Comparison of ENCODE assay signal across 18 cellular contexts in the genomic region with DNA sequence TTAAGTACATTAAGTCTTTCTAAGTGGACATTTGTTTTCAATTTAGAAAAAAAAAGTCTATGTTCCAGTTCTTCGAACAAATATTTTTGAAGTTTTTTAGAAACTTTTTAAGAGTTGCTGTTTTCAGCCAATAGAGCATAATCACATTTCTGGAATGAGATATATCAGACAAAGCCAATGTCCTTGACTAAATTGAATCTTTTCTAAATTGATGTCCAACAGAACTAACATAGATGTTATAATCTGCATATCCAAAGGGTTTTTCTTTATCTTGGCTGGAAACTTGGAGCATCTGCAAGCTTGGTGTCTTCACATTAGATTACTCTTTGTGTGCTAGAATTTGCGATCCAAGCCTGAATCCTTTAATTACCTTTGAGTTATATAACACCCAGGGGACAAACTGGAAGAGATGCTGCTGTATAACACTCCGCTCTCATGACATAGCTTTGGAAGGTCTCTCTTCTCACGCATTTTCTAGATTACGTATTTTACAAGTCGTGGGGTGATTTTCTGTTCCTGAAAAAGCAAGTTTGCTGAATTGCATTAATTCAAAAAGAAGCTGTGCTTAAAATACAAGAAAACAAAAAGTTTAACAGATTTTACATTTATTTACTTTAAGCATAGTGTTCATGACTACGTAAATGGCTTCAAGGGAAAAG.
DNase-seq lines count a peak whose midpoint lies in the region; ATAC-seq, FAIRE-seq and TF ChIP-seq lines count a peak whose summit lies in the region.
"Had no signal": no experiment of that assay in that cellular context is flagged by ENCODE, and none has a peak within 500 bp of the region (broad histone marks: within the 10 kb centered on the region; RNA-seq: fewer than 3 reads in every experiment).

No MANE protein-coding gene starts in this region.

- no peak overlapping the region for H2AFZ ChIP-seq in K562 (ENCODE audit: low read depth, low read length)
- H2AFZ ChIP-seq in mesenchymal stem cell (ENCODE audit: low read depth, low read length), result no peak overlapping the region

- TF ChIP-seq CTCF in heart left ventricle (IDR thresholded peaks at IDR 0.05), result no peak
- no peak for TF ChIP-seq CTCF in K562 (IDR thresholded peaks at IDR 0.05 in 2 of 3, conservative IDR thresholded peaks at IDR 0.05 in 1 of 3; ENCODE audit: insufficient read depth in 2 of 3, low read depth in 1 of 3, low read length in 3 of 3)

- no peak overlapping the region for H2BK120ac ChIP-seq in mesenchymal stem cell (ENCODE audit: low read depth, low read length)

- no peak for FAIRE-seq in K562 (lab: Jason Lieb, UNC)
- FAIRE-seq in H54 (lab: Jason Lieb, UNC), result no peak

- H3K4ac ChIP-seq in mesenchymal stem cell (ENCODE audit: low read depth in 1 of 2, low read length in 2 of 2), result no peak overlapping the region

- H3K27ac Mint-ChIP-seq in immature natural killer cell, result no peak overlapping the region
- H3K27ac Mint-ChIP-seq: activated naive CD4-positive, alpha-beta T cell treated with anti-CD3 and anti-CD28 coated beads for 36 hours; memory B cell; naive B cell; type B pancreatic cell had no signal

- H3K14ac ChIP-seq in mesenchymal stem cell (ENCODE audit: low read length in 2 of 2), result no peak overlapping the region

- no peak for TF ChIP-seq EP300 in K562 (IDR thresholded peaks at IDR 0.05; ENCODE audit: low read length)

- H3K9me3 ChIP-seq in heart left ventricle (no peaks in the 10 kb centered on the region), K562 (replicated peaks; ENCODE audit: control insufficient read depth, insufficient read depth, low read depth, low read length) (no peaks in the 10 kb centered on the region), mesenchymal stem cell (ENCODE audit: control insufficient read depth, low read length) (peaks cover under 1% of the 10 kb centered on the region)
- H3K9me3 ChIP-seq: gastrocnemius medialis, stomach had no signal

- no peaks in the 10 kb centered on the region for H3K4me1 Mint-ChIP-seq in immature natural killer cell

- no peaks in the 10 kb centered on the region for H4K20me1 ChIP-seq in K562 (replicated peaks; ENCODE audit: control insufficient read depth, insufficient read depth, low read length)

- no peaks in the 10 kb centered on the region for H3K79me2 ChIP-seq in K562 (ENCODE audit: control insufficient read depth, insufficient read depth, low read length)

- H3K36me3 Mint-ChIP-seq in immature natural killer cell, result peaks cover 0 to 6% (median 4%) of the 10 kb centered on the region in 3 donors
- H3K36me3 Mint-ChIP-seq: type B pancreatic cell had no signal

- no peak overlapping the region for H2BK5ac ChIP-seq in mesenchymal stem cell (ENCODE audit: low read depth, low read length, poor library complexity, severe bottlenecking)

- no peak overlapping the region for H2AK5ac ChIP-seq in mesenchymal stem cell (ENCODE audit: low read length, severe bottlenecking)

- H3K27me3 ChIP-seq in heart left ventricle (no peaks in the 10 kb centered on the region), K562 (ENCODE audit: control insufficient read depth in 2 of 2, insufficient read depth in 2 of 2, low read length in 2 of 2) (no peaks in the 10 kb centered on the region), mesenchymal stem cell (ENCODE audit: control insufficient read depth in 1 of 2, insufficient read depth in 1 of 2, low read length in 2 of 2) (no peaks in the 10 kb centered on the region)
- H3K27me3 ChIP-seq: gastrocnemius medialis, MG63, stomach had no signal

- peaks cover 0 to 5% (median 0%) of the 10 kb centered on the region in 12 donors for H3K4me1 ChIP-seq in heart left ventricle
- H3K4me1 ChIP-seq in K562 (replicated peaks in 1 of 2; ENCODE audit: control insufficient read depth in 2 of 2, insufficient read depth in 2 of 2, low read length in 2 of 2), result no peaks in the 10 kb centered on the region
- peaks cover 4% of the 10 kb centered on the region for H3K4me1 ChIP-seq in mesenchymal stem cell (ENCODE audit: control insufficient read depth, insufficient read depth, low read depth, low read length)

- BruUV-seq in K562 (replicated peaks; lab: Mats Ljungman, UMichigan), result no TSS peak

- H3K4me2 ChIP-seq in K562 (ENCODE audit: insufficient read depth, low read length) (no peak overlapping the region), mesenchymal stem cell (ENCODE audit: low read length, poor library complexity, severe bottlenecking) (no peak overlapping the region)

- peak overlapping the region in 3 of 12 donors; percentile 35 to 60 (median 49) for H3K27ac ChIP-seq in heart left ventricle
- no peak overlapping the region for H3K27ac ChIP-seq in K562 (ENCODE audit: extremely low read depth, low read depth, low read length)
- no peak overlapping the region for H3K27ac ChIP-seq in mesenchymal stem cell (ENCODE audit: low read length, poor library complexity, severe bottlenecking)
- H3K27ac ChIP-seq: epithelial cell of prostate, gastrocnemius medialis had no signal

- H3K9me3 Mint-ChIP-seq in immature natural killer cell, result no peaks in the 10 kb centered on the region
- H3K9me3 Mint-ChIP-seq: activated naive CD4-positive, alpha-beta T cell treated with anti-CD3 and anti-CD28 coated beads for 36 hours; activated T-cell treated with anti-CD3 and anti-CD28 coated beads, Interleukin-2, amount 50 U/mL, for 4 hours; central memory CD8-positive, alpha-beta T cell; memory B cell; naive B cell; type B pancreatic cell had no signal

- POLR2A ChIA-PET in K562 (lab: Yijun Ruan, JAX), result interaction anchor here (0.7 to 1.1 kb wide), 3 partner anchors 23 to 438 kb away, joined by 3 to 4 read pairs (median 3); partner anchors contain the start of gene LTV1

- H3K9me1 ChIP-seq in K562 (ENCODE audit: control insufficient read depth, insufficient read depth, low read length), result no peaks in the 10 kb centered on the region

- no peak overlapping the region for H3K4me3 Mint-ChIP-seq in immature natural killer cell
- H3K4me3 Mint-ChIP-seq: activated naive CD4-positive, alpha-beta T cell treated with anti-CD3 and anti-CD28 coated beads for 36 hours; activated T-cell treated with anti-CD3 and anti-CD28 coated beads, Interleukin-2, amount 50 U/mL, for 4 hours; central memory CD8-positive, alpha-beta T cell; memory B cell; naive B cell; type B pancreatic cell had no signal

- no peak overlapping the region for H3K23ac ChIP-seq in mesenchymal stem cell (ENCODE audit: low read length in 2 of 2)

- no peak overlapping the region for H2BK15ac ChIP-seq in mesenchymal stem cell (ENCODE audit: low read depth, poor library complexity, severe bottlenecking)

- in situ Hi-C loops in K562 (cut with MboI), result loop anchor here (5.0 to 10.0 kb wide), 3 partner anchors 366 to 649 kb away; no protein-coding TSS in a partner anchor

- TF ChIP-seq RAD21 in K562 (CRISPR knock-in tag; conservative IDR thresholded peaks at IDR 0.05 in 1 of 2, IDR thresholded peaks at IDR 0.05 in 1 of 2), result no peak

- peaks cover 0 to 1% (median 0%) of the 10 kb centered on the region in 3 donors for H3K27me3 Mint-ChIP-seq in immature natural killer cell (ENCODE audit: low read depth in 3 of 3)
- H3K27me3 Mint-ChIP-seq: central memory CD8-positive, alpha-beta T cell; memory B cell; naive B cell; type B pancreatic cell had no signal

- H4K8ac ChIP-seq in mesenchymal stem cell (ENCODE audit: low read length), result no peak overlapping the region

- no peak overlapping the region for H3K4me3 ChIP-seq in heart left ventricle
- H3K4me3 ChIP-seq in K562, result no peak overlapping the region
- peak overlapping the region in 1 of 2 experiments; percentile 52 for H3K4me3 ChIP-seq in mesenchymal stem cell (ENCODE audit: insufficient read depth in 1 of 2, low read depth in 1 of 2, low read length in 2 of 2)
- H3K4me3 ChIP-seq: gastrocnemius medialis, stomach had no signal

- ATAC-seq in heart left ventricle, result peak in 3 of 4 donors; percentile 27 to 64 (median 55)
- no peak for ATAC-seq in K562
- no peak for ATAC-seq in HG03520 (IDR thresholded peaks at IDR 0.05; ENCODE audit: unreplicated experiment)
- ATAC-seq in GM18502 (IDR thresholded peaks at IDR 0.05; ENCODE audit: poor library complexity, unreplicated experiment), result no peak

- DNase-seq in heart left ventricle (no peak), cardiac septum (ENCODE audit: low spot score) (no peak), K562 (ENCODE audit: extremely low read depth in 1 of 4, low spot score in 3 of 4) (no peak), mesenchymal stem cell (no peak), H54 (ENCODE audit: insufficient read length, low spot score) (no peak), immature natural killer cell (no peak)

- no peak overlapping the region for H4K91ac ChIP-seq in mesenchymal stem cell (ENCODE audit: low read length)

- CTCF ChIA-PET in K562 (lab: Yijun Ruan, JAX; ENCODE audit: low intra/inter-chr PET ratio), result interaction anchor here (0.7 to 2.6 kb wide), 2 partner anchors 437 to 500 kb away, joined by 3 to 32 read pairs; no protein-coding TSS in a partner anchor

- no peak overlapping the region for H3K18ac ChIP-seq in mesenchymal stem cell (ENCODE audit: low read depth in 1 of 2, low read length in 2 of 2)

- H3K9ac ChIP-seq in K562 (ENCODE audit: insufficient read depth in 1 of 2, low read depth in 2 of 2, low read length in 2 of 2), result no peak overlapping the region
- peak overlapping the region; percentile 84 for H3K9ac ChIP-seq in mesenchymal stem cell (ENCODE audit: low read length)

- TF ChIP-seq POLR2A in heart left ventricle (IDR thresholded peaks at IDR 0.05), result no peak
- TF ChIP-seq POLR2A in K562 (conservative IDR thresholded peaks at IDR 0.05), result no peak
- TF ChIP-seq POLR2A in H54 (IDR thresholded peaks at IDR 0.05; ENCODE audit: low read depth, low read length), result no peak

- no peak overlapping the region for H2BK12ac ChIP-seq in mesenchymal stem cell (ENCODE audit: low read length in 2 of 2)

- H3K79me1 ChIP-seq in mesenchymal stem cell (replicated peaks; ENCODE audit: low read length, poor library complexity, severe bottlenecking), result peaks cover 4% of the 10 kb centered on the region

- no peaks in the 10 kb centered on the region for H3K36me3 ChIP-seq in heart left ventricle
- H3K36me3 ChIP-seq in K562 (ENCODE audit: control insufficient read depth, insufficient read depth, low read length), result no peaks in the 10 kb centered on the region
- H3K36me3 ChIP-seq in mesenchymal stem cell (ENCODE audit: control insufficient read depth in 1 of 2, insufficient read depth in 2 of 2, low read depth in 1 of 2, low read length in 2 of 2), result no peaks in the 10 kb centered on the region
- H3K36me3 ChIP-seq: gastrocnemius medialis, stomach had no signal

- WGBS in heart left ventricle, 4 donors, result 67 to 74% (median 73%) methylated on average over 7 of the region's 7 CpGs
- 46% methylated on average over 7 of the region's 7 CpGs for WGBS in K562 (ENCODE audit: insufficient coverage, low coverage, missing lambda C conversion rate)
- WGBS in mesenchymal stem cell, result 96% methylated on average over 5 of the region's 7 CpGs

- intact Hi-C loops in heart left ventricle (cut with DNase I), result loop anchor here (1.0 to 10.0 kb wide), 8 partner anchors 99 to 437 kb away; partner anchors contain the start of genes LTV1 (in 8 of the 10) and PHACTR2 (in 4 of the 10)
- intact Hi-C loops in cardiac septum (cut with DNase I), result loop anchor here (2.0 kb wide), 1 partner anchor 437 kb away; no protein-coding TSS in a partner anchor
- intact Hi-C loops in K562 (cut with micrococcal nuclease), result loop anchor here (1.0 to 10.0 kb wide), 7 partner anchors 63 to 1641 kb away; partner anchors contain the start of gene SF3B5

TF ChIP-seq in K562, 482 proteins besides CTCF, POLR2A, EP300 and RAD21 (continues in another document):
- TF ChIP-seq ZNF263 (CRISPR knock-in tag; IDR thresholded peaks at IDR 0.05; ENCODE audit: borderline replicate concordance), result no peak

Comparison
In these comparisons a context has a peak if more than half of its experiments do, and no peak if none do; other contexts are left out.
1. ATAC-seq: peak in heart left ventricle (3 of 4); none in K562 (single experiment), HG03520 (single experiment) and GM18502 (single experiment).